In the genomic region with DNA sequence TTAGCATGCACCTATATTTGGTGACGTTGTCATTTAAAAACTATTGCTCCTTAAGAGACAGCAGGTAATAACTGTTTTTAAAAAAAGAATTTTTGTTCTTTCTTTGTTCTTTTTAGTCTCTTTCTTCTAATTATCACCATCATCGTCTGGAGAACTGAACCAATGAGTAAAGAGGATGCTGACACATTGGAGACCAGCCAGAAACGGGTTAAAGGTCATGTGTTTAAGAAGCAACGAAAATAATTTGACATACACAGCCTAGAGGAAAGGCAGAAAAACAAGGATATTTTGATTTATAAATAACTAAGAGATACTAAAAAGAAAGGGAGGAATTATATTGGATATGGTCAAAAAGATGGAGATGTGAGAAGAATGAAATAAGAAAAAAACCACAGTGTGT, we compare ENCODE assay signal across 35 cellular contexts. TPM values are rescaled to one million over a fixed set of nuclear protein-coding genes. Genes with fewer than 3 reads are reported as not detected.
A peak's percentile ranks its signal among the peaks of the same experiment; 100 is the strongest.
DNase-seq lines count a peak whose midpoint lies in the region; ATAC-seq, FAIRE-seq and TF ChIP-seq lines count a peak whose summit lies in the region.
"Had no signal": no experiment of that assay in that cellular context is flagged by ENCODE, and none has a peak within 500 bp of the region (broad histone marks: within the 10 kb centered on the region; RNA-seq: fewer than 3 reads in every experiment).

No MANE protein-coding gene starts in this region.

- dilution Hi-C loops in endothelial cell of umbilical vein (cut with MboI; ENCODE audit: extremely low pct_ligation_motif_present, low sequenced_read_pairs) = no loop called here

- no peaks in the 10 kb centered on the region for H4K20me1 ChIP-seq in endothelial cell of umbilical vein (replicated peaks; ENCODE audit: control insufficient read depth, extremely low read depth, insufficient read depth, low read length)
- H4K20me1 ChIP-seq: BLaER1; BLaER1 treated with 17β-estradiol and CSF1 and Interleukin-3, amounts not matched to agents 10 nM and 100 nM had no signal

- no peaks in the 10 kb centered on the region for H3K9me3 ChIP-seq in endothelial cell of umbilical vein (replicated peaks; ENCODE audit: control insufficient read depth, insufficient read depth, low read length)
- H3K9me3 ChIP-seq: A549; BE2C; BLaER1; BLaER1 treated with 17β-estradiol and CSF1 and Interleukin-3, amounts not matched to agents 10 nM and 100 nM; Caco-2 had no signal

- POLR2A ChIA-PET in endothelial cell of umbilical vein (lab: Charles Lee) = no interaction called here

- no peak overlapping the region for H3K4me3 ChIP-seq in choroid plexus epithelial cell (ENCODE audit: low read depth, low read length)
- no peak overlapping the region for H3K4me3 ChIP-seq in endothelial cell of umbilical vein (replicated peaks in 1 of 3; ENCODE audit: insufficient read depth in 1 of 3, low read depth in 1 of 3, low read length in 3 of 3)
- H3K4me3 ChIP-seq: A549; BLaER1; BLaER1 treated with 17β-estradiol and CSF1 and Interleukin-3, amounts not matched to agents 10 nM and 100 nM had no signal

- TF ChIP-seq CTCF in choroid plexus epithelial cell (conservative IDR thresholded peaks at IDR 0.05; ENCODE audit: low read depth, low read length) = no peak
- TF ChIP-seq CTCF in endothelial cell of umbilical vein (IDR thresholded peaks at IDR 0.05; ENCODE audit: extremely low read depth in 1 of 2, insufficient read depth in 1 of 2, low read depth in 1 of 2, low read length in 2 of 2) = no peak

- FAIRE-seq in endothelial cell of umbilical vein (lab: Jason Lieb, UNC) = peak; percentile 46
- FAIRE-seq: A204.1, A549, D721Med had no signal

- peaks cover 36% of the 10 kb centered on the region for H3K4me1 ChIP-seq in endothelial cell of umbilical vein (ENCODE audit: control insufficient read depth, extremely low read depth, insufficient read depth, low read length)
- H3K4me1 ChIP-seq: A549; BLaER1; BLaER1 treated with 17β-estradiol and CSF1 and Interleukin-3, amounts not matched to agents 10 nM and 100 nM; Caco-2 had no signal

- CTCF ChIA-PET in endothelial cell of umbilical vein (lab: Charles Lee) = no interaction called here

- H3K9ac ChIP-seq in endothelial cell of umbilical vein (replicated peaks; ENCODE audit: extremely low read depth, insufficient read depth, low read length) = no peak overlapping the region
- H3K9ac ChIP-seq: BLaER1; BLaER1 treated with 17β-estradiol and CSF1 and Interleukin-3, amounts not matched to agents 10 nM and 100 nM had no signal

- H3K27me3 ChIP-seq in endothelial cell of umbilical vein (ENCODE audit: control insufficient read depth in 2 of 2, insufficient read depth in 2 of 2, low read length in 2 of 2) = no peaks in the 10 kb centered on the region
- H3K27me3 ChIP-seq: BE2C; BLaER1; BLaER1 treated with 17β-estradiol and CSF1 and Interleukin-3, amounts not matched to agents 10 nM and 100 nM had no signal

- no peak for TF ChIP-seq POLR2A in endothelial cell of umbilical vein (IDR thresholded peaks at IDR 0.05; ENCODE audit: low read depth, low read length)

- no TSS peak for BruUV-seq in endothelial cell of umbilical vein (replicated peaks; lab: Mats Ljungman, UMichigan)

- H3K79me2 ChIP-seq in endothelial cell of umbilical vein (ENCODE audit: control insufficient read depth, insufficient read depth, low read length) = no peaks in the 10 kb centered on the region

- no peaks in the 10 kb centered on the region for H3K36me3 ChIP-seq in endothelial cell of umbilical vein (ENCODE audit: control insufficient read depth in 2 of 2, extremely low read depth in 1 of 2, insufficient read depth in 2 of 2, low read length in 2 of 2)
- H3K36me3 ChIP-seq: BE2C; BLaER1; BLaER1 treated with 17β-estradiol and CSF1 and Interleukin-3, amounts not matched to agents 10 nM and 100 nM had no signal

- DNase-seq in HCEC 1CT (peak; percentile 6), choroid plexus epithelial cell (ENCODE audit: low read depth) (peak; percentile 16), dermis blood vessel endothelial cell (peak; percentile 60), endothelial cell of umbilical vein (ENCODE audit: low read depth, low spot score) (peak; percentile 58), AG08395 (ENCODE audit: low spot score) (no peak), cerebellar nuclear complex (lab: John Stamatoyannopoulos, UW) (no peak), cerebellar cortex (ENCODE audit: low spot score) (no peak)
- DNase-seq: 8988T; ACHN; AML-193; BE2C; C1 segment of cervical spinal cord; Caco-2; Calu3; CD4-positive, alpha-beta memory T cell; CD4-positive, alpha-beta T cell; CD4-positive, CD25-positive, alpha-beta regulatory T cell; CD8-positive, alpha-beta memory T cell; CD8-positive, alpha-beta T cell; COR-L47; DMS 273 treated with DMSO at 0.1 percent for 48 hours; DMS153; DMS53; DMS79; DMS79 treated with DMSO at 0.1 percent for 48 hours; DND-41; EL had no signal

- intact Hi-C loops in endothelial cell of umbilical vein (cut with micrococcal nuclease) = no loop called here

- H3K4me2 ChIP-seq in endothelial cell of umbilical vein (ENCODE audit: insufficient read depth, low read length) = no peak overlapping the region
- H3K4me2 ChIP-seq: A549; BLaER1; BLaER1 treated with 17β-estradiol and CSF1 and Interleukin-3, amounts not matched to agents 10 nM and 100 nM had no signal

- no peak overlapping the region for H3K27ac ChIP-seq in endothelial cell of umbilical vein (ENCODE audit: insufficient read depth, low read depth, low read length)
- H3K27ac ChIP-seq: 22Rv1; A549; BLaER1; BLaER1 treated with 17β-estradiol and CSF1 and Interleukin-3, amounts not matched to agents 10 nM and 100 nM; C4-2B had no signal

- ATAC-seq in GM19328 (IDR thresholded peaks at IDR 0.05; ENCODE audit: unreplicated experiment) = no peak
- ATAC-seq: A549; CD8-positive, alpha-beta T cell had no signal

- no peaks in the 10 kb centered on the region for H3K9me1 ChIP-seq in endothelial cell of umbilical vein (replicated peaks; ENCODE audit: control insufficient read depth, extremely low read depth, insufficient read depth, low read length)

- no peak overlapping the region for H2AFZ ChIP-seq in endothelial cell of umbilical vein (ENCODE audit: low read depth, low read length)

TF ChIP-seq in endothelial cell of umbilical vein, 7 proteins besides CTCF, POLR2A, EP300 and RAD21:
- no peak for TF ChIP-seq GATA2 (IDR thresholded peaks at IDR 0.05; ENCODE audit: insufficient read depth, insufficient read length, low read depth, low read length)
- TF ChIP-seq POLR2AphosphoS5 (IDR thresholded peaks at IDR 0.05; ENCODE audit: insufficient read depth, low read depth, low read length) = no peak

RNA-seq across cellular contexts. Expression of a gene that starts 19.2 kb away (rescaled TPM):
- total RNA-seq in dermis blood vessel endothelial cell (146 and 150 TPM in 2 replicates), endothelial cell of umbilical vein (143 and 151 TPM in 2 replicates)
- polyA plus RNA-seq in endothelial cell of umbilical vein = 59.2 and 69.0 TPM in 2 replicates
- 64.4 and 72.7 TPM in 2 replicates for polyA plus RNA-seq in endothelial cell of umbilical vein (2011; cell fraction: cytosol; rRNA removed)
- 171 and 177 TPM in 2 replicates for polyA plus RNA-seq in endothelial cell of umbilical vein (2011; cell fraction: nucleus; rRNA removed)
- 88.2 and 93.3 TPM in 2 replicates for polyA plus RNA-seq in endothelial cell of umbilical vein (2012)
- 96.4 and 114 TPM in 2 replicates for polyA minus RNA-seq in endothelial cell of umbilical vein
- 35.5 TPM for polyA minus RNA-seq in endothelial cell of umbilical vein (2011; cell fraction: cytosol; rRNA and poly(A)+ RNA removed)
- 131 and 165 TPM in 2 replicates for polyA minus RNA-seq in endothelial cell of umbilical vein (2011; cell fraction: nucleus; rRNA and poly(A)+ RNA removed)

Comparison
In these comparisons a context has a peak if more than half of its experiments do, and no peak if none do; other contexts are left out.
1. DNase-seq: peak in HCEC 1CT (single experiment), choroid plexus epithelial cell (single experiment), dermis blood vessel endothelial cell (single experiment) and endothelial cell of umbilical vein (single experiment); none in AG08395 (single experiment), cerebellar nuclear complex (0 of 2) and cerebellar cortex (single experiment).